22 cellular contexts compared by ENCODE assay signal in the genomic region with DNA sequence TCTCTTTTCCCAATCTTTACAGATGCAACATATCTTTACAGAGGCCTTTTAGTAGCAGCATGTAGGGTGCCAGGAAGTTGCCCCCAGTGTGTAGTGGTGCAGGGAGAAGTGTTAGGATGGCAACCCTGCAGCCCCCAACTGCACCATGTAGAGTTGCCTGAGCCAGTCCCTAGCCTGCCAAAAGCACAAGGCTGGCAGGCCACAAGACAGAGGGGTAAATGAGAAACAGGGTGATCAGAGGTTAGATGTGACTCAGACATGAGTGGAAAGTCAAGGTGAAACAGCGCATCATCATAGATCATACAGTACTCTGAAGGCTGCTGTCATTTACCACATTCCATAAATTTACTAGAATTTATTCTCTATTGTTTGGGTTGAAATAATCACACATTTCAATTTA.
A peak's percentile ranks its signal among the peaks of the same experiment; 100 is the strongest.
DNase-seq lines count a peak whose midpoint lies in the region; ATAC-seq lines count a peak whose summit lies in the region.
"Had no signal": no experiment of that assay in that cellular context is flagged by ENCODE, and none has a peak within 500 bp of the region (broad histone marks: within the 10 kb centered on the region; RNA-seq: fewer than 3 reads in every experiment).

No MANE protein-coding gene starts in this region.

- no peak overlapping the region for H2BK12ac ChIP-seq in neuronal stem cell (ENCODE audit: low read length)

- H3K27me3 ChIP-seq in neuronal stem cell (ENCODE audit: control insufficient read depth in 3 of 3, insufficient read depth in 3 of 3, low read depth in 1 of 3, low read length in 3 of 3): no peaks in the 10 kb centered on the region
- H3K27me3 ChIP-seq: BLaER1 had no signal

- H3K27ac Mint-ChIP-seq in activated CD4-positive, alpha-beta T cell treated with anti-CD3 and anti-CD28 coated beads for 36 hours: no peak overlapping the region
- H3K27ac Mint-ChIP-seq in activated CD4-positive, alpha-beta T cell treated with anti-CD3 and anti-CD28 coated beads, Interleukin-2, amount 10 ng/mL, durations not matched to agents 7 days and 5 days: no peak overlapping the region
- H3K27ac Mint-ChIP-seq in activated naive CD4-positive, alpha-beta T cell treated with anti-CD3 and anti-CD28 coated beads, Interleukin-2, amount 50 U/mL, for 72 hours: peak overlapping the region in 1 of 2 donors; percentile 50
- H3K27ac Mint-ChIP-seq in activated T-helper 17 cell treated with anti-CD3 and anti-CD28 coated beads, Interleukin-2, amount 50 U/mL, for 72 hours: no peak overlapping the region
- H3K27ac Mint-ChIP-seq: CD4-positive, alpha-beta T cell had no signal

- H2AK5ac ChIP-seq in neuronal stem cell (ENCODE audit: low read depth, low read length): no peak overlapping the region

- H2BK5ac ChIP-seq in neuronal stem cell (ENCODE audit: low read length): no peak overlapping the region

- no peak overlapping the region for H3K4me3 Mint-ChIP-seq in activated CD4-positive, alpha-beta T cell treated with anti-CD3 and anti-CD28 coated beads for 36 hours
- H3K4me3 Mint-ChIP-seq in activated CD4-positive, alpha-beta T cell treated with anti-CD3 and anti-CD28 coated beads, Interleukin-2, amount 10 ng/mL, durations not matched to agents 7 days and 5 days: no peak overlapping the region
- no peak overlapping the region for H3K4me3 Mint-ChIP-seq in activated T-helper 17 cell treated with anti-CD3 and anti-CD28 coated beads, Interleukin-2, amount 50 U/mL, for 72 hours
- H3K4me3 Mint-ChIP-seq: CD4-positive, alpha-beta T cell had no signal

- H3K4ac ChIP-seq in neuronal stem cell (ENCODE audit: low read length): no peak overlapping the region

- intact Hi-C loops in activated CD4-positive, alpha-beta T cell treated with anti-CD3 and anti-CD28 coated beads for 36 hours (cut with DNase I, micrococcal nuclease): no loop called here

- H3K36me3 ChIP-seq in neuronal stem cell (replicated peaks in 1 of 2; ENCODE audit: control insufficient read depth in 2 of 2, insufficient read depth in 2 of 2, low read length in 2 of 2): no peaks in the 10 kb centered on the region
- H3K36me3 ChIP-seq: BLaER1 had no signal

- ATAC-seq in activated CD4-positive, alpha-beta T cell treated with anti-CD3 and anti-CD28 coated beads for 36 hours: peak; percentile 90
- ATAC-seq in activated naive CD4-positive, alpha-beta T cell treated with anti-CD3 and anti-CD28 coated beads, Interleukin-2, amount 50 U/mL, for 72 hours: peak; percentile 85 to 100
- ATAC-seq in activated T-helper 17 cell treated with anti-CD3 and anti-CD28 coated beads, Interleukin-2, amount 50 U/mL, for 72 hours (replicated peaks): peak; percentile 80
- ATAC-seq in GM18511 (IDR thresholded peaks at IDR 0.05; ENCODE audit: unreplicated experiment): no peak
- ATAC-seq: HepG2, Right ventricle myocardium inferior had no signal

- H3K18ac ChIP-seq in neuronal stem cell (ENCODE audit: low read length): peak overlapping the region; percentile 41

- WGBS in neuronal stem cell (ENCODE audit: extremely low coverage in 2 of 2, insufficient read length in 2 of 2, insufficient replicate concordance in 1 of 2), 2 donors: no CpG with 5 or more reads among the region's 1 CpG

- peaks cover 0 to 6% of the 10 kb centered on the region in 2 donors for H3K9me3 ChIP-seq in neuronal stem cell (replicated peaks in 1 of 2; ENCODE audit: control insufficient read depth in 2 of 2, insufficient read depth in 1 of 2, low read depth in 1 of 2, low read length in 2 of 2)
- H3K9me3 ChIP-seq: BLaER1 had no signal

- peak; percentile 13 for DNase-seq in activated CD4-positive, alpha-beta T cell treated with anti-CD3 and anti-CD28 coated beads for 36 hours
- DNase-seq in activated CD4-positive, alpha-beta T cell treated with anti-CD3 and anti-CD28 coated beads, Interleukin-2, amount 10 ng/mL, durations not matched to agents 7 days and 5 days: no peak
- DNase-seq in activated naive CD4-positive, alpha-beta T cell treated with anti-CD3 and anti-CD28 coated beads, Interleukin-2, amount 50 U/mL, for 72 hours (ENCODE audit: low spot score in 2 of 2): peak in 1 of 2 donors; percentile 16
- no peak for DNase-seq in activated naive CD4-positive, alpha-beta T cell treated with anti-CD3 and anti-CD28 coated beads, Interleukin-2, amount 50 U/mL, for 16 hours
- no peak for DNase-seq in neuronal stem cell (ENCODE audit: low spot score)
- DNase-seq: CD4-positive, alpha-beta T cell; COR-L47; DMS53; Karpas-422; NCI-H1092; NCI-H1417 treated with DMSO at 0.1 percent for 48 hours; NCI-H1694 treated with DMSO at 0.1 percent for 48 hours; NCI-H2081; NCI-H2227 treated with DMSO at 0.1 percent for 48 hours; NCI-H526 treated with DMSO at 0.1 percent for 48 hours; PC-9 had no signal

- H3K36me3 Mint-ChIP-seq in activated CD4-positive, alpha-beta T cell treated with anti-CD3 and anti-CD28 coated beads for 36 hours (ENCODE audit: low read depth): peaks cover 6% of the 10 kb centered on the region
- H3K36me3 Mint-ChIP-seq in activated CD4-positive, alpha-beta T cell treated with anti-CD3 and anti-CD28 coated beads, Interleukin-2, amount 10 ng/mL, durations not matched to agents 7 days and 5 days (ENCODE audit: low read depth): no peaks in the 10 kb centered on the region
- H3K36me3 Mint-ChIP-seq in activated naive CD4-positive, alpha-beta T cell treated with anti-CD3 and anti-CD28 coated beads, Interleukin-2, amount 50 U/mL, for 72 hours: no peaks in the 10 kb centered on the region
- no peaks in the 10 kb centered on the region for H3K36me3 Mint-ChIP-seq in activated T-helper 17 cell treated with anti-CD3 and anti-CD28 coated beads, Interleukin-2, amount 50 U/mL, for 72 hours (ENCODE audit: low read depth)

- CTCF ChIA-PET in activated CD4-positive, alpha-beta T cell treated with anti-CD3 and anti-CD28 coated beads for 36 hours (lab: Charles Lee): no interaction called here
- CTCF ChIA-PET in activated CD4-positive, alpha-beta T cell treated with anti-CD3 and anti-CD28 coated beads, Interleukin-2, amount 10 ng/mL, durations not matched to agents 7 days and 5 days (lab: Charles Lee): no interaction called here

- no peak overlapping the region for H3K4me2 ChIP-seq in neuronal stem cell (ENCODE audit: insufficient read depth, low read length, poor library complexity, severe bottlenecking)
- H3K4me2 ChIP-seq: BLaER1, PC-9 had no signal

- no peak overlapping the region for H2BK120ac ChIP-seq in neuronal stem cell (ENCODE audit: low read depth, low read length)

- H3K27ac ChIP-seq in neuronal stem cell (replicated peaks; ENCODE audit: low read length): no peak overlapping the region
- H3K27ac ChIP-seq: BLaER1, HL-60, PC-9 had no signal

- POLR2A ChIA-PET in activated CD4-positive, alpha-beta T cell treated with anti-CD3 and anti-CD28 coated beads for 36 hours (lab: Charles Lee): no interaction called here
- POLR2A ChIA-PET in activated CD4-positive, alpha-beta T cell treated with anti-CD3 and anti-CD28 coated beads, Interleukin-2, amount 10 ng/mL, durations not matched to agents 7 days and 5 days (lab: Charles Lee): no interaction called here

- no peak overlapping the region for H3K14ac ChIP-seq in neuronal stem cell (ENCODE audit: low read length)

- H3K4me1 Mint-ChIP-seq in activated CD4-positive, alpha-beta T cell treated with anti-CD3 and anti-CD28 coated beads for 36 hours: no peaks in the 10 kb centered on the region
- no peaks in the 10 kb centered on the region for H3K4me1 Mint-ChIP-seq in activated CD4-positive, alpha-beta T cell treated with anti-CD3 and anti-CD28 coated beads, Interleukin-2, amount 10 ng/mL, durations not matched to agents 7 days and 5 days
- H3K4me1 Mint-ChIP-seq in activated T-helper 17 cell treated with anti-CD3 and anti-CD28 coated beads, Interleukin-2, amount 50 U/mL, for 72 hours: peaks cover 5% of the 10 kb centered on the region

- no peak overlapping the region for H2BK15ac ChIP-seq in neuronal stem cell (ENCODE audit: low read length)

- no peak overlapping the region for H3K4me3 ChIP-seq in neuronal stem cell (ENCODE audit: low read length in 2 of 2)
- H3K4me3 ChIP-seq: BLaER1, PC-9 had no signal

- no peak overlapping the region for H4K91ac ChIP-seq in neuronal stem cell (ENCODE audit: low read depth, low read length, poor library complexity)

- H3K79me1 ChIP-seq in neuronal stem cell (ENCODE audit: low read depth, low read length): no peaks in the 10 kb centered on the region

- H3K9ac ChIP-seq in neuronal stem cell (ENCODE audit: low read depth, low read length, poor library complexity): no peak overlapping the region
- H3K9ac ChIP-seq: BLaER1 had no signal

- no peak overlapping the region for H2AFZ ChIP-seq in neuronal stem cell (ENCODE audit: low read length)
- H2AFZ ChIP-seq: PC-9 had no signal

- H3K4me1 ChIP-seq in neuronal stem cell (ENCODE audit: control insufficient read depth in 2 of 2, insufficient read depth in 1 of 2, low read depth in 1 of 2, low read length in 2 of 2): peaks cover 10 to 16% of the 10 kb centered on the region in 2 donors
- H3K4me1 ChIP-seq: BLaER1 had no signal

- H3K23ac ChIP-seq in neuronal stem cell (ENCODE audit: low read depth, low read length, poor library complexity): no peak overlapping the region

- no peaks in the 10 kb centered on the region for H3K27me3 Mint-ChIP-seq in activated CD4-positive, alpha-beta T cell treated with anti-CD3 and anti-CD28 coated beads for 36 hours
- no peaks in the 10 kb centered on the region for H3K27me3 Mint-ChIP-seq in activated CD4-positive, alpha-beta T cell treated with anti-CD3 and anti-CD28 coated beads, Interleukin-2, amount 10 ng/mL, durations not matched to agents 7 days and 5 days
- no peaks in the 10 kb centered on the region for H3K27me3 Mint-ChIP-seq in activated T-helper 17 cell treated with anti-CD3 and anti-CD28 coated beads, Interleukin-2, amount 50 U/mL, for 72 hours
- H3K27me3 Mint-ChIP-seq: CD4-positive, alpha-beta T cell had no signal

- peaks cover 5% of the 10 kb centered on the region for H3K9me3 Mint-ChIP-seq in activated CD4-positive, alpha-beta T cell treated with anti-CD3 and anti-CD28 coated beads for 36 hours (ENCODE audit: low read depth)
- peaks cover 10% of the 10 kb centered on the region for H3K9me3 Mint-ChIP-seq in activated CD4-positive, alpha-beta T cell treated with anti-CD3 and anti-CD28 coated beads, Interleukin-2, amount 10 ng/mL, durations not matched to agents 7 days and 5 days
- peaks cover 7 to 9% of the 10 kb centered on the region in 2 donors for H3K9me3 Mint-ChIP-seq in activated naive CD4-positive, alpha-beta T cell treated with anti-CD3 and anti-CD28 coated beads, Interleukin-2, amount 50 U/mL, for 72 hours
- H3K9me3 Mint-ChIP-seq in activated T-helper 17 cell treated with anti-CD3 and anti-CD28 coated beads, Interleukin-2, amount 50 U/mL, for 72 hours: no peaks in the 10 kb centered on the region

- no peak overlapping the region for H4K8ac ChIP-seq in neuronal stem cell (ENCODE audit: low read depth, low read length)
